8 cellular contexts compared by ENCODE assay signal in genomic region chr6:34249469-34250370, GRCh38. TPM values are rescaled to one million over a fixed set of nuclear protein-coding genes. Genes with fewer than 3 reads are reported as not detected.
DNase-seq lines count a peak whose midpoint lies in the region; ATAC-seq and TF ChIP-seq lines count a peak whose summit lies in the region.

No MANE protein-coding gene starts in this region.

- TF ChIP-seq CTCF in GM20000 (IDR thresholded peaks at IDR 0.05; ENCODE audit: extremely low read depth, missing control alignments) (no peak), IMR-90 (conservative IDR thresholded peaks at IDR 0.05; ENCODE audit: low read depth, low read length) (no peak), colonic mucosa (IDR thresholded peaks at IDR 0.05) (no peak)

- H3K9me1 ChIP-seq in IMR-90 (ENCODE audit: insufficient read depth, low read length), result no peaks in the 10 kb centered on the region

- H3K27ac ChIP-seq in BLaER1 treated with 17β-estradiol and CSF1 and Interleukin-3, amounts not matched to agents 10 nM and 100 nM, result peak overlapping the region; percentile 70 to 86 (median 81)
- H3K27ac ChIP-seq in IMR-90 (ENCODE audit: insufficient read depth, low read length) (peak overlapping the region; percentile 87), colonic mucosa (peak overlapping the region; percentile 86), mucosa of rectum (ENCODE audit: low read depth in 2 of 2, low read length in 2 of 2) (peak overlapping the region; percentile 74 to 81)

- peak overlapping the region; percentile 100 for H2AFZ ChIP-seq in IMR-90 (replicated peaks; ENCODE audit: low read length, poor library complexity)

- peak overlapping the region; percentile 72 to 89 (median 86) for H3K9ac ChIP-seq in BLaER1 treated with 17β-estradiol and CSF1 and Interleukin-3, amounts not matched to agents 10 nM and 100 nM
- peak overlapping the region; percentile 91 for H3K9ac ChIP-seq in IMR-90 (ENCODE audit: low read depth, low read length)
- peak overlapping the region; percentile 78 to 84 for H3K9ac ChIP-seq in colonic mucosa (ENCODE audit: low read depth in 2 of 2, low read length in 2 of 2)
- H3K9ac ChIP-seq in mucosa of rectum (ENCODE audit: low read depth in 1 of 2, low read length in 2 of 2), result peak overlapping the region; percentile 66 to 90

- dilution Hi-C loops in IMR-90 (cut with HindIII; ENCODE audit: low sequenced_read_pairs, unreplicated experiment), result no loop called here

- 67% methylated on average over 7 of the region's 20 CpGs; no CpG with 5 or more reads in 1 of the 2 experiments for WGBS in IMR-90 (ENCODE audit: extremely low coverage in 2 of 2, insufficient read length in 1 of 2), 2 experiments

- peak overlapping the region; percentile 98 for H2AK9ac ChIP-seq in IMR-90 (replicated peaks; ENCODE audit: low read depth, low read length, poor library complexity)

- H3K4me1 ChIP-seq in BLaER1 treated with 17β-estradiol and CSF1 and Interleukin-3, amounts not matched to agents 10 nM and 100 nM, result peaks cover 19 to 65% (median 52%) of the 10 kb centered on the region in 10 experiments
- H3K4me1 ChIP-seq in IMR-90 (ENCODE audit: control insufficient read depth, insufficient read depth, low read length) (peaks cover 5% of the 10 kb centered on the region; the same call in 1 of the 2 replicates), colonic mucosa (peaks cover 3% of the 10 kb centered on the region), mucosa of rectum (ENCODE audit: control insufficient read depth in 2 of 2, insufficient read depth in 2 of 2, low read length in 2 of 2) (peaks cover 11 to 13% of the 10 kb centered on the region in 2 donors)

- peak; percentile 30 for ATAC-seq in IMR-90 (ENCODE audit: low read depth)

- POLR2A ChIA-PET in IMR-90 (lab: Charles Lee; ENCODE audit: unreplicated experiment), result interaction anchor here (1.7 to 1.9 kb wide), 2 partner anchors 165 to 167 kb away, joined by 6 to 8 read pairs; no protein-coding TSS in a partner anchor

- H3K9me3 ChIP-seq in BLaER1 treated with 17β-estradiol and CSF1 and Interleukin-3, amounts not matched to agents 10 nM and 100 nM (replicated peaks in 1 of 11), result no peaks in the 10 kb centered on the region
- H3K9me3 ChIP-seq in IMR-90 (ENCODE audit: control insufficient read depth, insufficient read depth, low read length), result no peaks in the 10 kb centered on the region
- no peaks in the 10 kb centered on the region for H3K9me3 ChIP-seq in colonic mucosa
- H3K9me3 ChIP-seq in mucosa of rectum (ENCODE audit: control insufficient read depth in 2 of 2, low read length in 2 of 2), result no peaks in the 10 kb centered on the region

- intact Hi-C loops in IMR-90 (cut with micrococcal nuclease) (loop anchor here (1.0 to 2.0 kb wide), 6 partner anchors 53 to 360 kb away; no protein-coding TSS in a partner anchor), colonic mucosa (cut with DNase I) (loop anchor here (2.0 kb wide), 1 partner anchor 165 kb away; no protein-coding TSS in a partner anchor)

- H3K4me3 ChIP-seq in BLaER1 treated with 17β-estradiol and CSF1 and Interleukin-3, amounts not matched to agents 10 nM and 100 nM, result peak overlapping the region; percentile 64 to 92 (median 82)
- H3K4me3 ChIP-seq in IMR-90 (ENCODE audit: insufficient read depth, low read depth, low read length), result peak overlapping the region; percentile 65
- peak overlapping the region; percentile 77 for H3K4me3 ChIP-seq in colonic mucosa
- H3K4me3 ChIP-seq in mucosa of rectum (ENCODE audit: low read length in 2 of 2), result peak overlapping the region; percentile 74 to 77

- H4K91ac ChIP-seq in IMR-90 (ENCODE audit: insufficient read depth, low read depth, low read length), result peak overlapping the region; percentile 96

- H3K14ac ChIP-seq in IMR-90 (replicated peaks; ENCODE audit: low read depth, low read length), result peak overlapping the region; percentile 57

- no peaks in the 10 kb centered on the region for H3K27me3 ChIP-seq in BLaER1 treated with 17β-estradiol and CSF1 and Interleukin-3, amounts not matched to agents 10 nM and 100 nM
- H3K27me3 ChIP-seq in IMR-90 (ENCODE audit: control insufficient read depth, insufficient read depth, low read length) (no peaks in the 10 kb centered on the region), colonic mucosa (no peaks in the 10 kb centered on the region), mucosa of rectum (ENCODE audit: control insufficient read depth in 2 of 2, insufficient read depth in 2 of 2, low read length in 2 of 2) (no peaks in the 10 kb centered on the region)

- H2BK120ac ChIP-seq in IMR-90 (ENCODE audit: low read depth, low read length), result peak overlapping the region; percentile 80

- no TSS peak for BruUV-seq in IMR-90 (replicated peaks; lab: Mats Ljungman, UMichigan)

- H2BK15ac ChIP-seq in IMR-90 (ENCODE audit: low read depth, low read length), result peak overlapping the region; percentile 70; the same call in 1 of the 3 replicates

- DNase-seq in GM20000 (ENCODE audit: low spot score) (peak; percentile 3), IMR-90 (no peak), colonic mucosa (peak; percentile 18), nucleus accumbens (lab: John Stamatoyannopoulos, UW) (no peak), RPMI8226 (no peak), NCI-H2107 (lab: John Stamatoyannopoulos, UW) (no peak)

- H3K79me1 ChIP-seq in IMR-90 (ENCODE audit: low read depth in 1 of 2, low read length in 2 of 2), result peaks cover 5 to 36% of the 10 kb centered on the region in 2 experiments; a peak in 3 of 4 replicates

- in situ Hi-C loops in IMR-90 (cut with MboI; ENCODE audit: low sequenced_read_pairs), result loop anchor here (5.0 to 10.0 kb wide), 2 partner anchors 158 to 355 kb away; no protein-coding TSS in a partner anchor

- TF ChIP-seq POLR2A in IMR-90 (IDR thresholded peaks at IDR 0.05; ENCODE audit: low read depth, low read length), result no peak

- peak overlapping the region; percentile 83 for H3K4ac ChIP-seq in IMR-90 (ENCODE audit: low read depth, low read length)

- peak overlapping the region; percentile 64; the same call in 1 of the 2 replicates for H3K23ac ChIP-seq in IMR-90 (ENCODE audit: low read depth, low read length)

- peak overlapping the region; percentile 66; the same call in 1 of the 2 replicates for H3K56ac ChIP-seq in IMR-90 (ENCODE audit: extremely low read depth, insufficient read depth, low read length)

- peak overlapping the region; percentile 84 to 96 for H4K8ac ChIP-seq in IMR-90 (ENCODE audit: low read depth in 2 of 2, low read length in 2 of 2)

- H2BK5ac ChIP-seq in IMR-90 (ENCODE audit: low read depth, low read length, poor library complexity, severe bottlenecking), result peak overlapping the region; percentile 88

- peak overlapping the region; percentile 80 to 99 (median 92) for H3K4me2 ChIP-seq in BLaER1 treated with 17β-estradiol and CSF1 and Interleukin-3, amounts not matched to agents 10 nM and 100 nM
- peak overlapping the region; percentile 63 for H3K4me2 ChIP-seq in IMR-90 (ENCODE audit: low read depth, low read length)

- no peak for TF ChIP-seq RAD21 in IMR-90 (IDR thresholded peaks at IDR 0.05; ENCODE audit: low read length)

- H3K36me3 ChIP-seq in BLaER1 treated with 17β-estradiol and CSF1 and Interleukin-3, amounts not matched to agents 10 nM and 100 nM, result peaks cover 0 to 21% (median 14%) of the 10 kb centered on the region in 11 experiments; a peak in 15 of 22 replicates
- peaks cover 3% of the 10 kb centered on the region for H3K36me3 ChIP-seq in IMR-90 (ENCODE audit: control insufficient read depth, insufficient read depth, low read length)
- H3K36me3 ChIP-seq in colonic mucosa, result no peaks in the 10 kb centered on the region
- H3K36me3 ChIP-seq in mucosa of rectum (ENCODE audit: control insufficient read depth in 2 of 2, insufficient read depth in 2 of 2, low read length in 2 of 2), result no peaks in the 10 kb centered on the region

- CTCF ChIA-PET in IMR-90 (lab: Yijun Ruan, JAX), result interaction anchor here (0.6 to 2.1 kb wide), 13 partner anchors 37 to 741 kb away, joined by 3 to 12 read pairs (median 4); partner anchors contain the start of gene RPS10

- H2BK20ac ChIP-seq in IMR-90 (ENCODE audit: low read depth, low read length), result no peak overlapping the region; the same call in 1 of the 2 replicates

- peak overlapping the region; percentile 97 for H2AK5ac ChIP-seq in IMR-90 (ENCODE audit: low read depth, low read length)

- H3K18ac ChIP-seq in IMR-90 (ENCODE audit: low read depth, low read length), result peak overlapping the region; percentile 40; the same call in 1 of the 2 replicates

- peaks cover 33 to 40% (median 37%) of the 10 kb centered on the region in 11 experiments; a peak in 20 of 22 replicates for H4K20me1 ChIP-seq in BLaER1 treated with 17β-estradiol and CSF1 and Interleukin-3, amounts not matched to agents 10 nM and 100 nM
- H4K20me1 ChIP-seq in IMR-90 (ENCODE audit: insufficient read depth, low read length), result 0 out of 2 replicates have a peak, but pooled peaks cover 5% of the 10 kb centered on the region

- peak overlapping the region; percentile 82 for H4K5ac ChIP-seq in IMR-90 (ENCODE audit: low read depth, low read length)

TF ChIP-seq in IMR-90, 13 proteins besides CTCF, POLR2A, EP300 and RAD21 (continues in another document):
- no peak for TF ChIP-seq RFX5 (IDR thresholded peaks at IDR 0.05; ENCODE audit: low read depth, low read length)
- TF ChIP-seq ELK1 (IDR thresholded peaks at IDR 0.05; ENCODE audit: borderline replicate concordance, low read depth, low read length), result no peak
- no peak for TF ChIP-seq NFE2L2 (IDR thresholded peaks at IDR 0.05; ENCODE audit: low read depth, low read length)

RNA-seq across cellular contexts. Expression of gene SMIM29, which starts 0.9 kb away (rescaled TPM):
- total RNA-seq in IMR-90 (2012; rRNA removed) (8.1 and 8.4 TPM in 2 replicates), colonic mucosa (10 to 100 TPM in 1 of 2 donors, 1 to 10 TPM in 1; 8.6 to 12.8 TPM)
- polyA plus RNA-seq in IMR-90 (2012; rRNA removed), result 25.6 and 28.9 TPM in 2 replicates
- polyA plus RNA-seq in IMR-90 (2012; cell fraction: cytosol; rRNA removed), result 27.3 and 43.9 TPM in 2 replicates
- polyA plus RNA-seq in IMR-90 (2012; cell fraction: nucleus; rRNA removed; ENCODE audit: low replicate concordance), result 16.8 and 47.4 TPM in 2 replicates

RNA-seq across cellular contexts. Expression of gene HMGA1, which starts 13.0 kb away (rescaled TPM):
- total RNA-seq in IMR-90 (2012; rRNA removed), result 101 and 129 TPM in 2 replicates
- polyA plus RNA-seq in IMR-90 (2012; rRNA removed), result 589 and 652 TPM in 2 replicates
- polyA plus RNA-seq in IMR-90 (2012; cell fraction: cytosol; rRNA removed), result 380 and 646 TPM in 2 replicates
- polyA plus RNA-seq in IMR-90 (2012; cell fraction: nucleus; rRNA removed; ENCODE audit: low replicate concordance), result 226 and 344 TPM in 2 replicates
- total RNA-seq in colonic mucosa, result 100 to 1,000 TPM; 184 to 536 TPM

Comparison
In these comparisons a context has a peak if more than half of its experiments do, and no peak if none do; other contexts are left out.
1. DNase-seq: peak in GM20000 (single experiment) and colonic mucosa (single experiment); none in IMR-90 (single experiment), nucleus accumbens (0 of 56), RPMI8226 (single experiment) and NCI-H2107 (single experiment).
2. Peak in every context shown above with its lines, with median percentiles within 50 percentile points of each other: H3K27ac ChIP-seq, H3K4me3 ChIP-seq and H3K9ac ChIP-seq.